Comparison of ENCODE assay signal across 20 cellular contexts in the genomic region with DNA sequence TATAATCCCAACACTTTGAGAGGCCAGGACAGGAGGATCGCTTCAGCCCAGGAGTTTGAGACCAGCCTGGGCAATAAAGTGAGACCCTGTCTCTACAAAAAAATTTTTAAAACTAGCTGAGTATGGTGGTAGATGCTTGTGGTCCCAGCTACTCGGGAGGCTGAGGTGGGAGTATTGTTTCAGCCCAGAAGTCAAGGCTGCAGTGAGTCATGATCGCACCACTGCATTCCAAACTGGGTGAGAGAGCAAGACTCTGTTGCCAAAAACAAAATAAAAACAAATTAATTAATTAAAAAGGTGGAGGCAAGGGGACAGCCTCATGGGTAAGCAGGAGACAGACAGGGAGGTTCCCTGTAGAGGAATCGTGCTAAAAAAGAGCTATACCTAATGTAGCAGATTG. TPM values are rescaled to one million over a fixed set of nuclear protein-coding genes. Genes with fewer than 3 reads are reported as not detected.
DNase-seq lines count a peak whose midpoint lies in the region; ATAC-seq and TF ChIP-seq lines count a peak whose summit lies in the region.
"Had no signal": no experiment of that assay in that cellular context is flagged by ENCODE, and none has a peak within 500 bp of the region (broad histone marks: within the 10 kb centered on the region; RNA-seq: fewer than 3 reads in every experiment).

No MANE protein-coding gene starts in this region.

- intact Hi-C loops in HCT116 (cut with micrococcal nuclease) = no loop called here
- intact Hi-C loops in activated T-helper 1 cell treated with anti-CD3 and anti-CD28 coated beads, Interleukin-12 subunit alpha, Interleukin-12 subunit beta, Interleukin-2, Interleukin-4 antibody, amounts not matched to agents 30 ng/mL and 10 ng/mL and 1 ng/mL, durations not matched to agents 14 hours and 24 hours and 36 hours (cut with micrococcal nuclease) = no loop called here
- intact Hi-C loops in posterior vena cava (cut with DNase I) = no loop called here
- intact Hi-C loops in naive thymus-derived CD4-positive, alpha-beta T cell (cut with micrococcal nuclease) = no loop called here

- RAD21 ChIA-PET in HCT116 (lab: Charles Lee; ENCODE audit: low non-redundant PET in 1 of 2, low total read pairs in 2 of 2, uncharacterized antibody in 2 of 2, unreplicated experiment in 2 of 2) = no interaction called here

- H3K4me3 ChIP-seq in HCT116 (replicated peaks in 1 of 2; ENCODE audit: low read depth in 1 of 2, low read length in 2 of 2) (no peak overlapping the region), fibroblast of mammary gland (ENCODE audit: control insufficient read depth, low read depth, low read length) (no peak overlapping the region), endodermal cell (ENCODE audit: low read length) (no peak overlapping the region)
- no peak overlapping the region for H3K4me3 ChIP-seq in naive thymus-derived CD4-positive, alpha-beta T cell (ENCODE audit: low read length)

- no peak overlapping the region for H2AFZ ChIP-seq in HCT116 (ENCODE audit: low read depth, low read length, poor library complexity, severe bottlenecking)

- H3K9me3 Mint-ChIP-seq in activated T-helper 1 cell treated with anti-CD3 and anti-CD28 coated beads, Interleukin-12 subunit alpha, Interleukin-12 subunit beta, Interleukin-2, Interleukin-4 antibody, amounts not matched to agents 30 ng/mL and 10 ng/mL and 1 ng/mL, durations not matched to agents 14 hours and 24 hours and 36 hours = no peaks in the 10 kb centered on the region
- no peaks in the 10 kb centered on the region for H3K9me3 Mint-ChIP-seq in endodermal cell
- H3K9me3 Mint-ChIP-seq in naive thymus-derived CD4-positive, alpha-beta T cell = no peaks in the 10 kb centered on the region
- H3K9me3 Mint-ChIP-seq: activated B cell treated with CpG ODN at 0.5 μM for 24 hours; activated CD4-positive, alpha-beta memory T cell treated with anti-CD3 and anti-CD28 coated beads for 36 hours; activated naive CD4-positive, alpha-beta T cell treated with anti-CD3 and anti-CD28 coated beads for 36 hours had no signal

- CTCF ChIA-PET in HCT116 (lab: Charles Lee) = interaction anchor here (0.8 to 1.7 kb wide), 3 partner anchors 12 to 15 kb away, joined by 3 to 4 read pairs (median 3); a partner anchor contains a TSS
- CTCF ChIA-PET in naive thymus-derived CD4-positive, alpha-beta T cell (lab: Charles Lee) = interaction anchor here (0.6 to 1.6 kb wide), 2 partner anchors 22 to 37 kb away, joined by 3 to 4 read pairs; no protein-coding TSS in a partner anchor

- no peaks in the 10 kb centered on the region for H3K9me3 ChIP-seq in HCT116 (ENCODE audit: control insufficient read depth in 1 of 2, insufficient read depth in 1 of 2, low read depth in 1 of 2, low read length in 2 of 2)
- no peaks in the 10 kb centered on the region for H3K9me3 ChIP-seq in endodermal cell (ENCODE audit: control insufficient read depth, low read length)
- H3K9me3 ChIP-seq in naive thymus-derived CD4-positive, alpha-beta T cell (ENCODE audit: control insufficient read depth in 2 of 3, low read length in 3 of 3) = no peaks in the 10 kb centered on the region

- H3K9me2 ChIP-seq in HCT116 (ENCODE audit: insufficient read depth) = no peaks in the 10 kb centered on the region

- H3K27ac Mint-ChIP-seq in activated T-helper 1 cell treated with anti-CD3 and anti-CD28 coated beads, Interleukin-12 subunit alpha, Interleukin-12 subunit beta, Interleukin-2, Interleukin-4 antibody, amounts not matched to agents 30 ng/mL and 10 ng/mL and 1 ng/mL, durations not matched to agents 14 hours and 24 hours and 36 hours = peak overlapping the region; percentile 23
- H3K27ac Mint-ChIP-seq in endodermal cell = no peak overlapping the region
- H3K27ac Mint-ChIP-seq in naive thymus-derived CD4-positive, alpha-beta T cell = no peak overlapping the region
- H3K27ac Mint-ChIP-seq: activated B cell treated with CpG ODN at 0.5 μM for 24 hours; activated CD4-positive, alpha-beta memory T cell treated with anti-CD3 and anti-CD28 coated beads for 36 hours; activated naive CD4-positive, alpha-beta T cell treated with anti-CD3 and anti-CD28 coated beads for 36 hours had no signal

- H3K27me3 ChIP-seq in HCT116 (ENCODE audit: insufficient read depth, low read length) (no peaks in the 10 kb centered on the region), endodermal cell (ENCODE audit: control insufficient read depth, insufficient read depth, low read length, poor library complexity, severe bottlenecking) (no peaks in the 10 kb centered on the region)
- H3K27me3 ChIP-seq in naive thymus-derived CD4-positive, alpha-beta T cell (ENCODE audit: control insufficient read depth in 2 of 2, insufficient read depth in 2 of 2, low read length in 2 of 2) = no peaks in the 10 kb centered on the region

- no peak for TF ChIP-seq RAD21 in HCT116 (IDR thresholded peaks at IDR 0.05; ENCODE audit: low read depth)

- WGBS in endodermal cell (ENCODE audit: insufficient coverage in 1 of 2, insufficient read length in 1 of 2), 2 experiments = 89 to 92% methylated on average over 3 to 4 of the region's 4 CpGs

- H3K4me1 ChIP-seq in HCT116 (ENCODE audit: control insufficient read depth in 1 of 2, insufficient read depth in 2 of 2, low read length in 2 of 2) (peaks cover 0 to 10% of the 10 kb centered on the region in 2 experiments; a peak in 2 of 4 replicates), endodermal cell (ENCODE audit: control insufficient read depth, insufficient read depth, low read length) (no peaks in the 10 kb centered on the region)
- no peaks in the 10 kb centered on the region for H3K4me1 ChIP-seq in naive thymus-derived CD4-positive, alpha-beta T cell (ENCODE audit: control insufficient read depth in 2 of 2, insufficient read depth in 2 of 2, low read length in 2 of 2)

- H3K36me3 Mint-ChIP-seq in activated T-helper 1 cell treated with anti-CD3 and anti-CD28 coated beads, Interleukin-12 subunit alpha, Interleukin-12 subunit beta, Interleukin-2, Interleukin-4 antibody, amounts not matched to agents 30 ng/mL and 10 ng/mL and 1 ng/mL, durations not matched to agents 14 hours and 24 hours and 36 hours (ENCODE audit: low read depth) = peaks cover 33% of the 10 kb centered on the region
- H3K36me3 Mint-ChIP-seq in endodermal cell (ENCODE audit: low read depth) = no peaks in the 10 kb centered on the region
- peaks cover 8 to 67% (median 15%) of the 10 kb centered on the region in 5 donors for H3K36me3 Mint-ChIP-seq in naive thymus-derived CD4-positive, alpha-beta T cell

- H3K27ac ChIP-seq in HCT116 (ENCODE audit: low read depth, low read length) (no peak overlapping the region), endodermal cell (ENCODE audit: low read depth, low read length) (no peak overlapping the region)
- H3K27ac ChIP-seq in naive thymus-derived CD4-positive, alpha-beta T cell (ENCODE audit: low read depth, low read length) = no peak overlapping the region
- H3K27ac ChIP-seq: epithelial cell of prostate had no signal

- H3K36me3 ChIP-seq in HCT116 (ENCODE audit: control insufficient read depth in 1 of 2, insufficient read depth in 2 of 2, low read length in 2 of 2) (no peaks in the 10 kb centered on the region), endodermal cell (ENCODE audit: control insufficient read depth, insufficient read depth, low read length) (no peaks in the 10 kb centered on the region)
- peaks cover 0 to 95% (median 9%) of the 10 kb centered on the region in 3 experiments for H3K36me3 ChIP-seq in naive thymus-derived CD4-positive, alpha-beta T cell (ENCODE audit: control insufficient read depth in 2 of 3, insufficient read depth in 3 of 3, low read length in 3 of 3)

- no peaks in the 10 kb centered on the region for H4K20me1 ChIP-seq in HCT116 (ENCODE audit: insufficient read depth)

- no peaks in the 10 kb centered on the region for H3K27me3 Mint-ChIP-seq in activated T-helper 1 cell treated with anti-CD3 and anti-CD28 coated beads, Interleukin-12 subunit alpha, Interleukin-12 subunit beta, Interleukin-2, Interleukin-4 antibody, amounts not matched to agents 30 ng/mL and 10 ng/mL and 1 ng/mL, durations not matched to agents 14 hours and 24 hours and 36 hours (ENCODE audit: insufficient read depth)
- peaks cover 2% of the 10 kb centered on the region for H3K27me3 Mint-ChIP-seq in endodermal cell (ENCODE audit: insufficient read depth)
- H3K27me3 Mint-ChIP-seq in naive thymus-derived CD4-positive, alpha-beta T cell = no peaks in the 10 kb centered on the region
- H3K27me3 Mint-ChIP-seq: activated B cell treated with CpG ODN at 0.5 μM for 24 hours; activated CD4-positive, alpha-beta memory T cell treated with anti-CD3 and anti-CD28 coated beads for 36 hours; T-helper 17 cell had no signal

- ATAC-seq in HCT116 = no peak
- ATAC-seq in naive thymus-derived CD4-positive, alpha-beta T cell = no peak
- ATAC-seq: T-helper 17 cell had no signal

- POLR2A ChIA-PET in HCT116 (lab: Charles Lee) = interaction anchor here (1.0 to 1.6 kb wide), 2 partner anchors 12 to 13 kb away, joined by 3 to 4 read pairs; a partner anchor contains a TSS
- POLR2A ChIA-PET in naive thymus-derived CD4-positive, alpha-beta T cell (lab: Charles Lee) = no interaction called here

- TF ChIP-seq CTCF in HCT116 (IDR thresholded peaks at IDR 0.05 in 2 of 3, conservative IDR thresholded peaks at IDR 0.05 in 1 of 3; ENCODE audit: borderline replicate concordance in 1 of 3, insufficient read depth in 1 of 3, low read depth in 2 of 3, low read length in 2 of 3) (no peak), fibroblast of mammary gland (conservative IDR thresholded peaks at IDR 0.05; ENCODE audit: control insufficient read depth, insufficient read depth, low read depth, low read length) (no peak), endodermal cell (conservative IDR thresholded peaks at IDR 0.05) (no peak)

- no peak for DNase-seq in HCT116 (ENCODE audit: low read depth, low spot score)
- no peak for DNase-seq in activated T-helper 1 cell treated with anti-CD3 and anti-CD28 coated beads, Interleukin-12 subunit alpha, Interleukin-12 subunit beta, Interleukin-2, Interleukin-4 antibody, amounts not matched to agents 30 ng/mL and 10 ng/mL and 1 ng/mL, durations not matched to agents 14 hours and 24 hours and 36 hours (ENCODE audit: low spot score)
- DNase-seq in fibroblast of mammary gland (ENCODE audit: low read depth) = peak; percentile 78
- peak; percentile 82 for DNase-seq in renal cortical epithelial cell (ENCODE audit: low read depth)
- no peak for DNase-seq in posterior vena cava (ENCODE audit: low spot score)
- DNase-seq in endodermal cell = no peak
- no peak for DNase-seq in naive thymus-derived CD4-positive, alpha-beta T cell
- DNase-seq: activated B cell treated with CpG ODN at 0.5 μM for 24 hours; activated CD4-positive, alpha-beta memory T cell treated with anti-CD3 and anti-CD28 coated beads for 36 hours; activated naive CD4-positive, alpha-beta T cell treated with anti-CD3 and anti-CD28 coated beads for 36 hours; anterior cingulate cortex; cortex of kidney; DMS79; NCI-H1417; NCI-H2171 treated with DMSO at 0.1 percent for 48 hours; NCI-H748 treated with DMSO at 0.1 percent for 48 hours; retina; stimulated activated CD4-positive, alpha-beta T cell treated with anti-CD3 and anti-CD28 coated beads, Interleukin-12 subunit alpha, Interleukin-12 subunit beta, amount 100 ng/mL, for 4 hours; T-helper 17 cell had no signal

- no peaks in the 10 kb centered on the region for H3K79me2 ChIP-seq in HCT116 (ENCODE audit: insufficient read depth, low read length)

- no peak overlapping the region for H3K9ac ChIP-seq in HCT116 (ENCODE audit: low read length)
- no peak overlapping the region for H3K9ac ChIP-seq in endodermal cell (ENCODE audit: extremely low read depth, low read length, poor library complexity, severe bottlenecking)

- H3K4me1 Mint-ChIP-seq in activated T-helper 1 cell treated with anti-CD3 and anti-CD28 coated beads, Interleukin-12 subunit alpha, Interleukin-12 subunit beta, Interleukin-2, Interleukin-4 antibody, amounts not matched to agents 30 ng/mL and 10 ng/mL and 1 ng/mL, durations not matched to agents 14 hours and 24 hours and 36 hours (ENCODE audit: low read depth) = no peaks in the 10 kb centered on the region
- H3K4me1 Mint-ChIP-seq in endodermal cell = peaks cover 5% of the 10 kb centered on the region
- peaks cover 0 to 10% (median 6%) of the 10 kb centered on the region in 7 donors for H3K4me1 Mint-ChIP-seq in naive thymus-derived CD4-positive, alpha-beta T cell
- H3K4me1 Mint-ChIP-seq: activated B cell treated with CpG ODN at 0.5 μM for 24 hours had no signal

- H3K4me3 Mint-ChIP-seq in activated T-helper 1 cell treated with anti-CD3 and anti-CD28 coated beads, Interleukin-12 subunit alpha, Interleukin-12 subunit beta, Interleukin-2, Interleukin-4 antibody, amounts not matched to agents 30 ng/mL and 10 ng/mL and 1 ng/mL, durations not matched to agents 14 hours and 24 hours and 36 hours = no peak overlapping the region
- H3K4me3 Mint-ChIP-seq in endodermal cell = no peak overlapping the region
- no peak overlapping the region for H3K4me3 Mint-ChIP-seq in naive thymus-derived CD4-positive, alpha-beta T cell
- H3K4me3 Mint-ChIP-seq: activated B cell treated with CpG ODN at 0.5 μM for 24 hours; activated CD4-positive, alpha-beta memory T cell treated with anti-CD3 and anti-CD28 coated beads for 36 hours; activated naive CD4-positive, alpha-beta T cell treated with anti-CD3 and anti-CD28 coated beads for 36 hours; T-helper 17 cell had no signal

- peak overlapping the region; percentile 8; the same call in 1 of the 2 replicates for H3K4me2 ChIP-seq in HCT116 (ENCODE audit: low read length)

- BruUV-seq in HCT116 (replicated peaks; lab: Mats Ljungman, UMichigan) = no TSS peak

- no peak for TF ChIP-seq POLR2A in HCT116 (IDR thresholded peaks at IDR 0.05; ENCODE audit: borderline replicate concordance, extremely low read depth, insufficient read depth, insufficient read length)

RNA-seq across cellular contexts. Expression of a gene that starts 12.6 kb away (rescaled TPM):
- total RNA-seq in HCT116 (2021; ENCODE audit: unreplicated experiment) = 10.9 TPM
- 6.4 and 7.5 TPM in 2 replicates for polyA plus RNA-seq in HCT116 (2012)
- total RNA-seq in activated T-helper 1 cell treated with anti-CD3 and anti-CD28 coated beads, Interleukin-12 subunit alpha, Interleukin-12 subunit beta, Interleukin-2, Interleukin-4 antibody, amounts not matched to agents 30 ng/mL and 10 ng/mL and 1 ng/mL, durations not matched to agents 14 hours and 24 hours and 36 hours = 83.4 and 85.8 TPM in 2 replicates
- 4.7 and 6.6 TPM in 2 replicates for total RNA-seq in renal cortical epithelial cell
- total RNA-seq in posterior vena cava = 10 to 100 TPM; 25.4 to 27.9 TPM
- total RNA-seq in endodermal cell = 10 to 100 TPM in 1 of 2 donors, 1 to 10 TPM in 1; 5.8 to 15.6 TPM
- 4.1 TPM for polyA plus RNA-seq in endodermal cell (2013, experiment 1 of 2)
- polyA plus RNA-seq in endodermal cell (2013, experiment 2 of 2) = 3.1 TPM
- total RNA-seq in naive thymus-derived CD4-positive, alpha-beta T cell = 100 to 1,000 TPM in 3 of 5 experiments, 10 to 100 TPM in 2; 64.0 to 158 (median 144) TPM
- polyA plus RNA-seq in naive thymus-derived CD4-positive, alpha-beta T cell = 10 to 100 TPM; 37.1 to 44.4 TPM

RNA-seq across cellular contexts. Expression of a gene that starts 30.4 kb away (rescaled TPM):
- total RNA-seq in HCT116 (2021; ENCODE audit: unreplicated experiment) = 70.7 TPM
- 85.6 and 90.0 TPM in 2 replicates for polyA plus RNA-seq in HCT116 (2012)
- 7.9 and 10.6 TPM in 2 replicates for total RNA-seq in activated T-helper 1 cell treated with anti-CD3 and anti-CD28 coated beads, Interleukin-12 subunit alpha, Interleukin-12 subunit beta, Interleukin-2, Interleukin-4 antibody, amounts not matched to agents 30 ng/mL and 10 ng/mL and 1 ng/mL, durations not matched to agents 14 hours and 24 hours and 36 hours
- total RNA-seq in renal cortical epithelial cell = 66.0 and 71.6 TPM in 2 replicates
- 1,000 to 10,000 TPM in 1 of 2 donors, 100 to 1,000 TPM in 1; 829 to 1,044 TPM for total RNA-seq in posterior vena cava
- total RNA-seq in endodermal cell = 100 to 1,000 TPM; 284 to 598 TPM
- 211 TPM for polyA plus RNA-seq in endodermal cell (2013, experiment 1 of 2)
- 185 TPM for polyA plus RNA-seq in endodermal cell (2013, experiment 2 of 2)
- 100 to 1,000 TPM in 2 of 5 experiments, 10 to 100 TPM in 3; 26.3 to 106 (median 90.3) TPM for total RNA-seq in naive thymus-derived CD4-positive, alpha-beta T cell
- 10 to 100 TPM in 1 of 2 donors, 1 to 10 TPM in 1; 6.3 to 12.4 TPM for polyA plus RNA-seq in naive thymus-derived CD4-positive, alpha-beta T cell

Comparison
In these comparisons a context has a peak if more than half of its experiments do, and no peak if none do; other contexts are left out.
1. DNase-seq: peak in fibroblast of mammary gland (single experiment) and renal cortical epithelial cell (single experiment); none in HCT116 (single experiment), activated T-helper 1 cell treated with anti-CD3 and anti-CD28 coated beads, Interleukin-12 subunit alpha, Interleukin-12 subunit beta, Interleukin-2, Interleukin-4 antibody, amounts not matched to agents 30 ng/mL and 10 ng/mL and 1 ng/mL, durations not matched to agents 14 hours and 24 hours and 36 hours (single experiment), posterior vena cava (single experiment), endodermal cell (single experiment) and naive thymus-derived CD4-positive, alpha-beta T cell (0 of 9).